In genomic region chr15:83449250-83449671, GRCh38 we compare ENCODE assay signal across 1 cellular context.
TF ChIP-seq lines count a peak whose summit lies in the region.

No MANE protein-coding gene starts in this region.

TF ChIP-seq in HEK293, 187 proteins besides CTCF, POLR2A, EP300 and RAD21 (continued from another document):
- no peak for TF ChIP-seq HIC1 (tag by site-specific recombination; IDR thresholded peaks at IDR 0.05)
- TF ChIP-seq IKZF3 (tag by site-specific recombination; IDR thresholded peaks at IDR 0.05): 0 out of 2 replicates have a peak, but pooled peaks have one; percentile 34
- no peak for TF ChIP-seq ZNF514 (tag by site-specific recombination; IDR thresholded peaks at IDR 0.05)
